ENCODE assay signal across 17 cellular contexts in genomic region chr6:134863763-134864510, GRCh38.
"Had no signal": no experiment of that assay in that cellular context is flagged by ENCODE, and none has a peak within 500 bp of the region (broad histone marks: within the 10 kb centered on the region; RNA-seq: fewer than 3 reads in every experiment).

No MANE protein-coding gene starts in this region.

- ATAC-seq: activated CD8-positive, alpha-beta T cell treated with anti-CD3 and anti-CD28 coated beads, Interleukin-2, amount 10 ng/mL, durations not matched to agents 7 days and 5 days; activated T-cell treated with anti-CD3 and anti-CD28 coated beads, Interleukin-2, amount 50 U/mL, for 4 hours; left colon; stimulated activated naive CD8-positive, alpha-beta T cell treated with anti-CD3 and anti-CD28 coated beads, Interleukin-15, Interleukin-2, amounts not matched to agents 100 U/mL and 50 U/mL, for 24 hours had no signal

- H3K4me1 ChIP-seq: transverse colon, uterus had no signal

- H3K27me3 ChIP-seq: dorsolateral prefrontal cortex, transverse colon, uterus had no signal

- FAIRE-seq: colon had no signal

- H3K4me3 ChIP-seq: dorsolateral prefrontal cortex, transverse colon, uterus had no signal

- DNase-seq: activated CD4-positive, alpha-beta T cell treated with anti-CD3 and anti-CD28 coated beads, Interleukin-2, amount 10 ng/mL, durations not matched to agents 7 days and 5 days; activated CD8-positive, alpha-beta T cell treated with anti-CD3 and anti-CD28 coated beads, Interleukin-2, amount 10 ng/mL, durations not matched to agents 7 days and 5 days; activated naive CD4-positive, alpha-beta T cell treated with anti-CD3 and anti-CD28 coated beads for 36 hours; activated T-cell treated with anti-CD3 and anti-CD28 coated beads, Interleukin-2, amount 50 U/mL, for 4 hours; anterior cingulate cortex; caudate nucleus; dorsolateral prefrontal cortex; hippocampal formation; islet precursor cell; left colon; posterior cingulate gyrus; stimulated activated CD4-positive, alpha-beta T cell treated with anti-CD3 and anti-CD28 coated beads, Interleukin-2, amount 100 ng/mL, for 24 hours; stimulated activated naive CD8-positive, alpha-beta T cell treated with anti-CD3 and anti-CD28 coated beads, Interleukin-15, Interleukin-2, amounts not matched to agents 100 U/mL and 50 U/mL, for 24 hours; T1000; transverse colon; uterus had no signal

- H3K36me3 ChIP-seq: transverse colon, uterus had no signal

- H3K27ac ChIP-seq: dorsolateral prefrontal cortex, transverse colon, uterus had no signal

- H3K9me3 ChIP-seq: transverse colon, uterus had no signal
